9 cellular contexts compared by ENCODE assay signal in genomic region chr18:22145160-22145559, GRCh38. TPM values are rescaled to one million over a fixed set of nuclear protein-coding genes. Genes with fewer than 3 reads are reported as not detected.
"Had no signal": no experiment of that assay in that cellular context is flagged by ENCODE, and none has a peak within 500 bp of the region (broad histone marks: within the 10 kb centered on the region; RNA-seq: fewer than 3 reads in every experiment).

No MANE protein-coding gene starts in this region.

- H3K4me1 Mint-ChIP-seq: GM23338, H9 had no signal

- H3K4me3 ChIP-seq: GM23248, GM23338, HAP-1 had no signal

- ATAC-seq: GM23338, HCT116 had no signal

- H3K27ac Mint-ChIP-seq: GM23338, H9, HFFc6 had no signal

- H3K4me2 ChIP-seq: GM23338 had no signal

- H2AFZ ChIP-seq: GM23248, GM23338 had no signal

- H3K27ac ChIP-seq: GM23248 had no signal

- H3K4me3 Mint-ChIP-seq: GM23338, H9, HFFc6 had no signal

- H3K9ac ChIP-seq: GM23248 had no signal

- DNase-seq: GM23248, GOT3, H7, H9, HCEC 1CT, HFFc6 had no signal

- H3K9me3 ChIP-seq: HAP-1 had no signal

- H3K36me3 ChIP-seq: HAP-1 had no signal

- H3K9me3 Mint-ChIP-seq: GM23338, H9, HFFc6 had no signal

RNA-seq across cellular contexts. Expression of gene GATA6, which starts 24.2 kb away (rescaled TPM):
- total RNA-seq: GM23338, H9 had no signal
